9 cellular contexts compared by ENCODE assay signal in genomic region chr13:91960947-91961346, GRCh38.
"Had no signal": no experiment of that assay in that cellular context is flagged by ENCODE, and none has a peak within 500 bp of the region (broad histone marks: within the 10 kb centered on the region; RNA-seq: fewer than 3 reads in every experiment).

No MANE protein-coding gene starts in this region.

- DNase-seq: GM23248, H9, HCEC 1CT, IMR-90, KG1 had no signal

- H3K4me3 Mint-ChIP-seq: H9 had no signal

- ATAC-seq: K562 had no signal

- H2AFZ ChIP-seq: GM23248 had no signal

- FAIRE-seq: H1, H54, K562 had no signal

- H3K27ac ChIP-seq: GM23248, HL-60 had no signal

- H3K9ac ChIP-seq: GM23248 had no signal

- H3K27ac Mint-ChIP-seq: H9 had no signal

- H3K4me3 ChIP-seq: GM23248, K562 had no signal

- H3K4me1 Mint-ChIP-seq: H9 had no signal
